ENCODE assay signal across 13 cellular contexts in the genomic region with DNA sequence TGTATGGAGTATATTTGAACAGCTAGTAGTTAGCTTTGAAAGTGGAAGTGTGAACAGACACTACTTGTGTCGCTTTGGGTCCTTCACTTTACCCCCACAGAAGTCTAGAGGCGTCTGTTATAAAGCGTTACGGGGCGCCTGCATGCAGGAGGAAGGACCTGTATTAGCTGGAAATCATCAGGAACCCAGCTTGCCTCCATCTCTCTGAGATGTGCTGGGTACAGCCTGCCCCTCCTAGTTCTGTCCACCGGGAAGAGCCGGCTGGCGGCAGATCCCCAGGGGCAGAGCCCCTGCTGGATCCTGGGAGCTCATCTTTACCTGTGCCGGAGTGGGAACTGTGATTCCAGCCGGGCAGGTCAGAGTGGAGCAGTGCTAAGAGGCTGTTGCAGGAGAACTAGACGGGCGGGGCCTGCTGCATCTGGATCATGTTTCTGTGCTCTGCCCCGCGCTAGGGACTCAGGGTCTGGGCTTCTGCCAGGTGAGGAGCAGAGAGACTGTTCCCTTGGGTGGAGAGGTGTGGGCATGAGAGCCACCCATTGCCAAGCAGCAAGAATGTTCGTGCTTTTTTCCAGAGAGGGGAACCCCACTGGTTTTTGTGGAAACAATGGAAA. TPM values are rescaled to one million over a fixed set of nuclear protein-coding genes. Genes with fewer than 3 reads are reported as not detected.
DNase-seq lines count a peak whose midpoint lies in the region; ATAC-seq, FAIRE-seq and TF ChIP-seq lines count a peak whose summit lies in the region.
"Had no signal": no experiment of that assay in that cellular context is flagged by ENCODE, and none has a peak within 500 bp of the region (broad histone marks: within the 10 kb centered on the region; RNA-seq: fewer than 3 reads in every experiment).

No MANE protein-coding gene starts in this region.

- H3K4me3 Mint-ChIP-seq in GM23338 = no peak overlapping the region

- H3K23me2 ChIP-seq in H1 (ENCODE audit: low read depth, low read length) = no peaks in the 10 kb centered on the region

- peak overlapping the region; percentile 83; the same call in 1 of the 2 replicates for H3K27ac Mint-ChIP-seq in GM23338

- peaks cover 4% of the 10 kb centered on the region; the same call in 1 of the 2 replicates for H3K4me1 ChIP-seq in GM23338 (ENCODE audit: insufficient read depth)
- H3K4me1 ChIP-seq in H1 (replicated peaks in 1 of 4; ENCODE audit: control insufficient read depth in 3 of 4, insufficient read depth in 4 of 4, low read length in 3 of 4) = peaks cover 0 to 4% (median 1%) of the 10 kb centered on the region in 4 experiments; a peak in 5 of 7 replicates
- peaks cover 14 to 27% of the 10 kb centered on the region in 2 donors for H3K4me1 ChIP-seq in neuronal stem cell (ENCODE audit: control insufficient read depth in 2 of 2, insufficient read depth in 1 of 2, low read depth in 1 of 2, low read length in 2 of 2)
- no peaks in the 10 kb centered on the region for H3K4me1 ChIP-seq in pancreas

- H2BK120ac ChIP-seq in H1 (replicated peaks; ENCODE audit: low read depth, low read length) (no peak overlapping the region), neuronal stem cell (ENCODE audit: low read depth, low read length) (no peak overlapping the region)

- CTCF ChIA-PET in H1 (lab: Charles Lee; ENCODE audit: partially characterized antibody) = interaction anchor here (0.7 to 13.7 kb wide), 13 partner anchors 11 to 265 kb away, joined by 3 to 118 read pairs (median 4); no protein-coding TSS in a partner anchor

- H4K5ac ChIP-seq in H1 (ENCODE audit: insufficient read length, low read depth, low read length) = no peak overlapping the region

- H3K36me3 ChIP-seq in GM23338 (ENCODE audit: insufficient read depth) = no peaks in the 10 kb centered on the region
- H3K36me3 ChIP-seq in H1 (ENCODE audit: control insufficient read depth in 2 of 4, insufficient read depth in 4 of 4, low read length in 3 of 4) = no peaks in the 10 kb centered on the region
- H3K36me3 ChIP-seq in neuronal stem cell (replicated peaks in 1 of 2; ENCODE audit: control insufficient read depth in 2 of 2, insufficient read depth in 2 of 2, low read length in 2 of 2) = no peaks in the 10 kb centered on the region
- H3K36me3 ChIP-seq in pancreas = peaks cover 0 to 10% (median 0%) of the 10 kb centered on the region in 3 donors
- H3K36me3 ChIP-seq: SJSA1 had no signal

- no peak overlapping the region for H3K18ac ChIP-seq in H1 (ENCODE audit: extremely low read depth, low read length)
- H3K18ac ChIP-seq in neuronal stem cell (ENCODE audit: low read length) = no peak overlapping the region

- no peak for TF ChIP-seq EP300 in H1 (IDR thresholded peaks at IDR 0.05; ENCODE audit: borderline replicate concordance in 1 of 2, low read depth in 2 of 2, low read length in 2 of 2)

- H2AK5ac ChIP-seq in H1 (ENCODE audit: low read depth, low read length) (no peak overlapping the region), neuronal stem cell (ENCODE audit: low read depth, low read length) (peak overlapping the region; percentile 64)

- H3K9me3 Mint-ChIP-seq in GM23338 = no peaks in the 10 kb centered on the region

- H3K79me1 ChIP-seq in H1 (ENCODE audit: low read depth, low read length) = no peaks in the 10 kb centered on the region
- no peaks in the 10 kb centered on the region for H3K79me1 ChIP-seq in neuronal stem cell (ENCODE audit: low read depth, low read length)

- DNase-seq in GM23338 (ENCODE audit: low spot score) (no peak), NCI-H2029 treated with DMSO at 0.1 percent for 48 hours (lab: John Stamatoyannopoulos, UW) (peak; percentile 72), H1 (ENCODE audit: low read depth in 1 of 2, low spot score in 2 of 2) (peak in 1 of 2 experiments; percentile 53), neuronal stem cell (ENCODE audit: low spot score) (no peak), pancreas (no peak)
- no peak for DNase-seq in activated CD8-positive, alpha-beta memory T cell treated with anti-CD3 and anti-CD28 coated beads, Interleukin-2, amount 50 U/mL, for 4 hours
- DNase-seq: NCI-H446 had no signal

- peak overlapping the region; percentile 51; the same call in 1 of the 2 replicates for H4K8ac ChIP-seq in H1 (ENCODE audit: extremely low read depth, insufficient read depth, low read length)
- H4K8ac ChIP-seq in neuronal stem cell (ENCODE audit: low read depth, low read length) = no peak overlapping the region

- H3K27me3 ChIP-seq in GM23338 (ENCODE audit: insufficient read depth) = no peaks in the 10 kb centered on the region
- no peaks in the 10 kb centered on the region; a peak in 1 of 7 replicates for H3K27me3 ChIP-seq in H1 (replicated peaks in 1 of 4; ENCODE audit: control insufficient read depth in 3 of 4, extremely low read depth in 1 of 4, insufficient read depth in 3 of 4, low read length in 3 of 4)
- no peaks in the 10 kb centered on the region for H3K27me3 ChIP-seq in neuronal stem cell (ENCODE audit: control insufficient read depth in 3 of 3, insufficient read depth in 3 of 3, low read depth in 1 of 3, low read length in 3 of 3)
- no peaks in the 10 kb centered on the region for H3K27me3 ChIP-seq in pancreas
- H3K27me3 ChIP-seq: SJSA1, suprapubic skin had no signal

- no peaks in the 10 kb centered on the region for H3K9me3 ChIP-seq in H1 (ENCODE audit: insufficient read depth in 2 of 2, low read depth in 1 of 2, low read length in 1 of 2)
- no peaks in the 10 kb centered on the region for H3K9me3 ChIP-seq in neuronal stem cell (replicated peaks in 1 of 2; ENCODE audit: control insufficient read depth in 2 of 2, insufficient read depth in 1 of 2, low read depth in 1 of 2, low read length in 2 of 2)
- no peaks in the 10 kb centered on the region for H3K9me3 ChIP-seq in pancreas
- H3K9me3 ChIP-seq: SJSA1, suprapubic skin had no signal

- H3K27ac ChIP-seq in GM23338 (ENCODE audit: low read depth) (no peak overlapping the region), H1 (ENCODE audit: low read depth, low read length) (no peak overlapping the region), neuronal stem cell (replicated peaks; ENCODE audit: low read length) (no peak overlapping the region), pancreas (no peak overlapping the region)
- H3K27ac ChIP-seq: epithelial cell of prostate, SJSA1, suprapubic skin had no signal

- no peaks in the 10 kb centered on the region for H3K36me3 Mint-ChIP-seq in GM23338 (ENCODE audit: low read depth)
- H3K36me3 Mint-ChIP-seq: brain had no signal

- H3K27me3 Mint-ChIP-seq in GM23338 (ENCODE audit: insufficient read depth, low read depth, poor library complexity) = peaks cover 13% of the 10 kb centered on the region

- TF ChIP-seq CTCF in GM23338 (conservative IDR thresholded peaks at IDR 0.05; ENCODE audit: low read depth in 2 of 2) (no peak), H1 (IDR thresholded peaks at IDR 0.05; ENCODE audit: control extremely low read depth in 1 of 3, insufficient read depth in 1 of 3, low read depth in 1 of 3, low read length in 3 of 3) (no peak), pancreas (IDR thresholded peaks at IDR 0.05) (no peak)

- H3K4me3 ChIP-seq in GM23338 (no peak overlapping the region), H1 (ENCODE audit: extremely low read depth in 1 of 4, insufficient read depth in 2 of 4, low read depth in 3 of 4, low read length in 4 of 4) (no peak overlapping the region), neuronal stem cell (ENCODE audit: low read length in 2 of 2) (no peak overlapping the region), pancreas (no peak overlapping the region)
- H3K4me3 ChIP-seq: K562, SJSA1, suprapubic skin had no signal

- H3K14ac ChIP-seq in H1 (ENCODE audit: insufficient read length) = no peak overlapping the region
- H3K14ac ChIP-seq in neuronal stem cell (ENCODE audit: low read length) = no peak overlapping the region

- intact Hi-C loops in pancreas (cut with DNase I) = no loop called here

- FAIRE-seq in H1 (lab: Jason Lieb, UNC) (no peak), pancreas (lab: Jason Lieb, UNC) (no peak)
- FAIRE-seq: K562 had no signal

- H3F3A ChIP-seq in GM23338 (replicated peaks; ENCODE audit: low read depth) = no peaks in the 10 kb centered on the region

- no peak overlapping the region for H3K4ac ChIP-seq in H1 (replicated peaks; ENCODE audit: insufficient read length, low read depth, low read length)
- H3K4ac ChIP-seq in neuronal stem cell (ENCODE audit: low read length) = no peak overlapping the region

- no peak for TF ChIP-seq POLR2A in H1 (IDR thresholded peaks at IDR 0.05; ENCODE audit: control extremely low read depth in 1 of 2, low read depth in 2 of 2, low read length in 2 of 2)

- H2BK15ac ChIP-seq in H1 (ENCODE audit: low read length) (no peak overlapping the region), neuronal stem cell (ENCODE audit: low read length) (peak overlapping the region; percentile 2)

- no peaks in the 10 kb centered on the region for H3K79me2 ChIP-seq in GM23338 (replicated peaks; ENCODE audit: insufficient read depth)
- no peaks in the 10 kb centered on the region for H3K79me2 ChIP-seq in H1 (ENCODE audit: control insufficient read depth in 1 of 2, insufficient read depth in 2 of 2, low read length in 2 of 2)

- ATAC-seq in GM23338 = peak; percentile 64
- ATAC-seq in HG02885 (IDR thresholded peaks at IDR 0.05; ENCODE audit: poor library complexity, unreplicated experiment) = no peak
- ATAC-seq in pancreas = no peak
- ATAC-seq: K562 had no signal

- no peak overlapping the region for H2AFZ ChIP-seq in GM23338
- no peak overlapping the region for H2AFZ ChIP-seq in H1 (ENCODE audit: low read length)
- no peak overlapping the region for H2AFZ ChIP-seq in neuronal stem cell (ENCODE audit: low read length)

- H3K4me2 ChIP-seq in GM23338 (no peak overlapping the region), H1 (ENCODE audit: insufficient read depth in 1 of 2, low read depth in 2 of 2, low read length in 2 of 2) (no peak overlapping the region), neuronal stem cell (ENCODE audit: insufficient read depth, low read length, poor library complexity, severe bottlenecking) (no peak overlapping the region)

- H4K91ac ChIP-seq in H1 (replicated peaks; ENCODE audit: insufficient read length, low read length) = no peak overlapping the region
- no peak overlapping the region for H4K91ac ChIP-seq in neuronal stem cell (ENCODE audit: low read depth, low read length, poor library complexity)

- no peaks in the 10 kb centered on the region for H4K20me1 ChIP-seq in GM23338 (replicated peaks; ENCODE audit: insufficient read depth)
- no peaks in the 10 kb centered on the region for H4K20me1 ChIP-seq in H1 (replicated peaks in 1 of 2; ENCODE audit: control insufficient read depth in 1 of 2, insufficient read depth in 2 of 2, low read length in 2 of 2)

- POLR2A ChIA-PET in H1 (lab: Charles Lee; ENCODE audit: partially characterized antibody) = interaction anchor here (1.0 kb wide), 1 partner anchor 21 kb away, joined by 3 read pairs; no protein-coding TSS in a partner anchor

- no peak overlapping the region for H3K56ac ChIP-seq in H1 (replicated peaks; ENCODE audit: insufficient read length, low read depth, low read length)

- no peak overlapping the region for H3K23ac ChIP-seq in H1 (ENCODE audit: insufficient read length)
- peak overlapping the region; percentile 31 for H3K23ac ChIP-seq in neuronal stem cell (ENCODE audit: low read depth, low read length, poor library complexity)

- H2BK12ac ChIP-seq in H1 (ENCODE audit: low read depth, low read length) (no peak overlapping the region), neuronal stem cell (ENCODE audit: low read length) (no peak overlapping the region)

- no peak for TF ChIP-seq RAD21 in H1 (IDR thresholded peaks at IDR 0.05 in 1 of 2, conservative IDR thresholded peaks at IDR 0.05 in 1 of 2; ENCODE audit: low read depth in 2 of 2, low read length in 2 of 2)

- peaks cover 19% of the 10 kb centered on the region for H3K4me1 Mint-ChIP-seq in GM23338

- H2BK5ac ChIP-seq in H1 (ENCODE audit: low read depth, low read length) (no peak overlapping the region), neuronal stem cell (ENCODE audit: low read length) (no peak overlapping the region)

- H2BK20ac ChIP-seq in H1 (ENCODE audit: low read length) = no peak overlapping the region

- H3K9me2 ChIP-seq in GM23338 (ENCODE audit: insufficient read depth) = no peaks in the 10 kb centered on the region

- WGBS in H1 (ENCODE audit: extremely low coverage in 1 of 2, insufficient coverage in 1 of 2, insufficient read length in 1 of 2, insufficient replicate concordance in 2 of 2, low coverage in 1 of 2, low lambda C conversion rate in 2 of 2, missing lambda C conversion rate in 1 of 2), 2 experiments = 62% methylated on average over 15 of the region's 15 CpGs; no CpG with 5 or more reads in 1 of the 2 experiments
- WGBS in neuronal stem cell (ENCODE audit: extremely low coverage in 2 of 2, insufficient read length in 2 of 2, insufficient replicate concordance in 1 of 2), 2 donors = no CpG with 5 or more reads among the region's 15 CpGs
- WGBS in pancreas, 2 donors = 85 to 91% methylated on average over 15 of the region's 15 CpGs

- H3K9ac ChIP-seq in H1 (replicated peaks in 1 of 4; ENCODE audit: extremely low read depth in 1 of 4, low read depth in 3 of 4, low read length in 3 of 4) (no peak overlapping the region), neuronal stem cell (ENCODE audit: low read depth, low read length, poor library complexity) (no peak overlapping the region)

RNA-seq across cellular contexts. Expression of a gene that starts 22.3 kb away (rescaled TPM):
- 6.8 and 7.6 TPM in 2 replicates for total RNA-seq in GM23338 (2014; rRNA removed; shearing (Covaris generic))
- polyA plus RNA-seq in GM23338 (2016; fragmentation: Nextera tagmentation; extraction: Ambion mirVana) (2.1 and 2.4 TPM in 2 replicates), H1 (2011; rRNA removed) (6.4 and 8.2 TPM in 2 replicates), pancreas (10 to 100 TPM; 11.9 to 15.4 TPM)
- 4.0 and 5.3 TPM in 2 replicates for total RNA-seq in H1 (2021; fragmentation: NEBNext Ultra II Directional; extraction: Animal tissue kit (Norgen Biotek cat#: 25700))
- 5.0 TPM for polyA plus RNA-seq in H1 (2011; cell fraction: cytosol; rRNA removed)
- 5.0 TPM for polyA plus RNA-seq in H1 (2011; cell fraction: nucleus; rRNA removed)
- polyA plus RNA-seq in H1 (2012, experiment 1 of 2) = 3.3 to 5.5 TPM (median 4.1 TPM) in 4 replicates
- 4.3 TPM for polyA plus RNA-seq in H1 (2012, experiment 2 of 2)
- polyA plus RNA-seq in H1 (2013, experiment 1 of 2) = 2.6 TPM
- 2.9 TPM for polyA plus RNA-seq in H1 (2013, experiment 2 of 2)
- polyA minus RNA-seq in H1 (2011; rRNA and poly(A)+ RNA removed) = 5.3 and 7.5 TPM in 2 replicates
- 4.0 TPM for polyA minus RNA-seq in H1 (2011; cell fraction: cytosol; rRNA and poly(A)+ RNA removed)
- polyA minus RNA-seq in H1 (2011; cell fraction: nucleus; rRNA and poly(A)+ RNA removed) = 2.9 TPM
- polyA plus RNA-seq in neuronal stem cell (2013, experiment 1 of 2) = 5.2 TPM
- polyA plus RNA-seq in neuronal stem cell (2013, experiment 2 of 2) = 5.1 TPM
- 10 to 100 TPM; 10.5 to 27.5 (median 21.0) TPM for total RNA-seq in pancreas

RNA-seq across cellular contexts. Expression of a gene that starts 35.8 kb away (rescaled TPM):
- total RNA-seq in GM23338 (2014; rRNA removed; shearing (Covaris generic)) = 4.2 and 4.7 TPM in 2 replicates
- polyA plus RNA-seq in GM23338 (2016; fragmentation: Nextera tagmentation; extraction: Ambion mirVana) = 0.99 and 1.2 TPM in 2 replicates
- 3.8 and 4.0 TPM in 2 replicates for total RNA-seq in H1 (2021; fragmentation: NEBNext Ultra II Directional; extraction: Animal tissue kit (Norgen Biotek cat#: 25700))
- 3.6 and 5.0 TPM in 2 replicates for polyA plus RNA-seq in H1 (2011; rRNA removed)
- 3.7 TPM for polyA plus RNA-seq in H1 (2011; cell fraction: cytosol; rRNA removed)
- polyA plus RNA-seq in H1 (2011; cell fraction: nucleus; rRNA removed) = 6.8 TPM
- 3.3 to 5.0 TPM (median 3.8 TPM) in 4 replicates for polyA plus RNA-seq in H1 (2012, experiment 1 of 2)
- 3.4 TPM for polyA plus RNA-seq in H1 (2012, experiment 2 of 2)
- 5.8 TPM for polyA plus RNA-seq in H1 (2013, experiment 1 of 2)
- 4.7 TPM for polyA plus RNA-seq in H1 (2013, experiment 2 of 2)
- polyA minus RNA-seq in H1 (2011; rRNA and poly(A)+ RNA removed) = 3.8 and 3.9 TPM in 2 replicates
- 3.4 TPM for polyA minus RNA-seq in H1 (2011; cell fraction: cytosol; rRNA and poly(A)+ RNA removed)
- polyA minus RNA-seq in H1 (2011; cell fraction: nucleus; rRNA and poly(A)+ RNA removed) = 3.4 TPM
- polyA plus RNA-seq in neuronal stem cell (2013, experiment 1 of 2) = 14.1 TPM
- 15.0 TPM for polyA plus RNA-seq in neuronal stem cell (2013, experiment 2 of 2)
- total RNA-seq in pancreas = 10 to 100 TPM; 14.2 to 34.2 (median 18.5) TPM
- 10 to 100 TPM in 1 of 2 donors, 1 to 10 TPM in 1; 8.7 to 13.4 TPM for polyA plus RNA-seq in pancreas
